Comparison of ENCODE assay signal across 29 cellular contexts in genomic region chr17:45034599-45034998, GRCh38.
"Had no signal": no experiment of that assay in that cellular context is flagged by ENCODE, and none has a peak within 500 bp of the region (broad histone marks: within the 10 kb centered on the region; RNA-seq: fewer than 3 reads in every experiment).

No MANE protein-coding gene starts in this region.

- H3K36me3 ChIP-seq: colonic mucosa, transverse colon, uterus had no signal

- ATAC-seq: activated T-helper 17 cell treated with anti-CD3 and anti-CD28 coated beads, Interleukin-2, amount 50 U/mL, for 72 hours; right cardiac atrium; T-helper 17 cell had no signal

- H3K9me3 ChIP-seq: colonic mucosa, left ventricle myocardium inferior, testis, transverse colon, uterus had no signal

- H3K27me3 Mint-ChIP-seq: activated CD4-positive, alpha-beta memory T cell treated with anti-CD3 and anti-CD28 coated beads, Interleukin-2, amount 10 ng/mL, durations not matched to agents 7 days and 5 days; activated CD4-positive, alpha-beta T cell treated with anti-CD3 and anti-CD28 coated beads, Interleukin-2, amount 10 ng/mL, durations not matched to agents 7 days and 5 days; activated T-cell treated with anti-CD3 and anti-CD28 coated beads, Interleukin-2, amount 50 U/mL, for 24 hours; activated T-helper 17 cell treated with anti-CD3 and anti-CD28 coated beads, Interleukin-2, amount 50 U/mL, for 72 hours; naive B cell; T-helper 17 cell had no signal

- H3K27ac ChIP-seq: colonic mucosa, left ventricle myocardium inferior, testis, transverse colon, uterus, WERI-Rb-1 had no signal

- H3K27ac Mint-ChIP-seq: activated CD4-positive, alpha-beta memory T cell treated with anti-CD3 and anti-CD28 coated beads, Interleukin-2, amount 10 ng/mL, durations not matched to agents 7 days and 5 days; activated CD4-positive, alpha-beta T cell treated with anti-CD3 and anti-CD28 coated beads, Interleukin-2, amount 10 ng/mL, durations not matched to agents 7 days and 5 days; activated T-cell treated with anti-CD3 and anti-CD28 coated beads, Interleukin-2, amount 50 U/mL, for 24 hours; activated T-helper 17 cell treated with anti-CD3 and anti-CD28 coated beads, Interleukin-2, amount 50 U/mL, for 72 hours; T-helper 17 cell had no signal

- H3K4me3 Mint-ChIP-seq: activated CD4-positive, alpha-beta memory T cell treated with anti-CD3 and anti-CD28 coated beads, Interleukin-2, amount 10 ng/mL, durations not matched to agents 7 days and 5 days; activated CD4-positive, alpha-beta T cell treated with anti-CD3 and anti-CD28 coated beads, Interleukin-2, amount 10 ng/mL, durations not matched to agents 7 days and 5 days; activated T-cell treated with anti-CD3 and anti-CD28 coated beads, Interleukin-2, amount 50 U/mL, for 24 hours; activated T-helper 17 cell treated with anti-CD3 and anti-CD28 coated beads, Interleukin-2, amount 50 U/mL, for 72 hours; naive B cell; T-helper 17 cell had no signal

- FAIRE-seq: endometrium, frontal cortex, islet of Langerhans had no signal

- H3K4me1 Mint-ChIP-seq: activated CD4-positive, alpha-beta T cell treated with anti-CD3 and anti-CD28 coated beads, Interleukin-2, amount 10 ng/mL, durations not matched to agents 7 days and 5 days; activated T-helper 17 cell treated with anti-CD3 and anti-CD28 coated beads, Interleukin-2, amount 50 U/mL, for 72 hours had no signal

- H3K4me1 ChIP-seq: colonic mucosa had no signal

- H3K9me3 Mint-ChIP-seq: activated CD4-positive, alpha-beta memory T cell treated with anti-CD3 and anti-CD28 coated beads, Interleukin-2, amount 10 ng/mL, durations not matched to agents 7 days and 5 days; activated CD4-positive, alpha-beta T cell treated with anti-CD3 and anti-CD28 coated beads, Interleukin-2, amount 10 ng/mL, durations not matched to agents 7 days and 5 days; activated T-cell treated with anti-CD3 and anti-CD28 coated beads, Interleukin-2, amount 50 U/mL, for 24 hours; activated T-helper 17 cell treated with anti-CD3 and anti-CD28 coated beads, Interleukin-2, amount 50 U/mL, for 72 hours; naive B cell had no signal

- DNase-seq: activated CD4-positive, alpha-beta memory T cell treated with anti-CD3 and anti-CD28 coated beads, Interleukin-2, amount 10 ng/mL, durations not matched to agents 7 days and 5 days; activated CD4-positive, alpha-beta T cell treated with anti-CD3 and anti-CD28 coated beads for 1 hour; activated CD4-positive, alpha-beta T cell treated with anti-CD3 and anti-CD28 coated beads, Interleukin-2, amount 10 ng/mL, durations not matched to agents 7 days and 5 days; activated CD8-positive, alpha-beta memory T cell treated with anti-CD3 and anti-CD28 coated beads, Interleukin-2, amount 50 U/mL, for 48 hours; activated gamma-delta T cell treated with Interleukin-2 at 50 U/mL for 16 hours; activated naive CD4-positive, alpha-beta T cell treated with anti-CD3 and anti-CD28 coated beads, Interleukin-2, amount 50 U/mL, for 16 hours; activated T-cell treated with anti-CD3 and anti-CD28 coated beads, Interleukin-2, amount 50 U/mL, for 24 hours; amygdala; cerebellar nuclear complex; colonic mucosa; effector CD8-positive, alpha-beta T cell; left ventricle myocardium inferior; naive B cell; right cardiac atrium; stimulated activated CD4-positive, alpha-beta T cell treated with anti-CD3 and anti-CD28 coated beads, Interleukin-15, amount 100 ng/mL, for 24 hours; stimulated activated CD4-positive, alpha-beta T cell treated with anti-CD3 and anti-CD28 coated beads, Interleukin-2, amount 100 ng/mL, for 24 hours; stimulated activated naive CD4-positive, alpha-beta T cell treated with Interleukin-2 at 50 U/mL for 16 hours; SW 1271; T-helper 17 cell; T1000; testis; transverse colon; uterus; WERI-Rb-1 had no signal

- H3K4me3 ChIP-seq: colonic mucosa, left ventricle myocardium inferior, lung, testis, transverse colon, uterus had no signal

- H3K27me3 ChIP-seq: colonic mucosa, testis, transverse colon, uterus had no signal
